ENCODE assay signal across 13 cellular contexts in genomic region chr11:31827458-31828206, GRCh38. TPM values are rescaled to one million over a fixed set of nuclear protein-coding genes. Genes with fewer than 3 reads are reported as not detected.
A peak's percentile ranks its signal among the peaks of the same experiment; 100 is the strongest.
DNase-seq lines count a peak whose midpoint lies in the region; ATAC-seq lines count a peak whose summit lies in the region.
"Had no signal": no experiment of that assay in that cellular context is flagged by ENCODE, and none has a peak within 500 bp of the region (broad histone marks: within the 10 kb centered on the region; RNA-seq: fewer than 3 reads in every experiment).

No MANE protein-coding gene starts in this region.

- peak overlapping the region; percentile 31 for H3K27ac Mint-ChIP-seq in activated naive CD4-positive, alpha-beta T cell treated with anti-CD3 and anti-CD28 coated beads for 36 hours
- H3K27ac Mint-ChIP-seq: mesothelial cell of epicardium had no signal

- H3K9ac ChIP-seq in skeletal muscle satellite cell (ENCODE audit: low read depth, low read length): no peak overlapping the region

- ATAC-seq in HG02763 (IDR thresholded peaks at IDR 0.05; ENCODE audit: unreplicated experiment): no peak
- no peak for ATAC-seq in HG02981 (IDR thresholded peaks at IDR 0.05; ENCODE audit: unreplicated experiment)
- ATAC-seq: PC-3 had no signal

- H3K4me2 ChIP-seq in skeletal muscle satellite cell (ENCODE audit: low read length): peak overlapping the region; percentile 5

- CTCF ChIA-PET in activated naive CD4-positive, alpha-beta T cell treated with anti-CD3 and anti-CD28 coated beads for 36 hours (lab: Charles Lee): no interaction called here

- H3K4me3 ChIP-seq in MG63 (peak overlapping the region; percentile 26), skeletal muscle satellite cell (ENCODE audit: low read length) (no peak overlapping the region)

- no peaks in the 10 kb centered on the region for H3K36me3 Mint-ChIP-seq in activated naive CD4-positive, alpha-beta T cell treated with anti-CD3 and anti-CD28 coated beads for 36 hours (ENCODE audit: low read depth)
- H3K36me3 Mint-ChIP-seq: mesothelial cell of epicardium had no signal

- intact Hi-C loops in activated naive CD4-positive, alpha-beta T cell treated with anti-CD3 and anti-CD28 coated beads for 36 hours (cut with micrococcal nuclease): loop anchor here (5.0 kb wide), 1 partner anchor 35 kb away; no protein-coding TSS in a partner anchor

- peaks cover 19% of the 10 kb centered on the region for H3K4me1 Mint-ChIP-seq in activated naive CD4-positive, alpha-beta T cell treated with anti-CD3 and anti-CD28 coated beads for 36 hours (ENCODE audit: low read depth)

- H3K27me3 ChIP-seq in MG63 (no peaks in the 10 kb centered on the region), skeletal muscle satellite cell (ENCODE audit: control insufficient read depth, insufficient read depth, low read length) (peaks cover 97% of the 10 kb centered on the region)

- no peaks in the 10 kb centered on the region for H3K36me3 ChIP-seq in MG63
- no peaks in the 10 kb centered on the region for H3K36me3 ChIP-seq in skeletal muscle satellite cell (ENCODE audit: insufficient read depth, low read length)

- no peaks in the 10 kb centered on the region for H3K9me3 Mint-ChIP-seq in activated naive CD4-positive, alpha-beta T cell treated with anti-CD3 and anti-CD28 coated beads for 36 hours
- H3K9me3 Mint-ChIP-seq: mesothelial cell of epicardium had no signal

- no peaks in the 10 kb centered on the region for H3K9me3 ChIP-seq in MG63
- H3K9me3 ChIP-seq in skeletal muscle satellite cell (replicated peaks; ENCODE audit: low read length): no peaks in the 10 kb centered on the region

- H3K4me1 ChIP-seq in skeletal muscle satellite cell (ENCODE audit: control insufficient read depth, insufficient read depth, low read length): peaks cover 3% of the 10 kb centered on the region

- DNase-seq in activated naive CD4-positive, alpha-beta T cell treated with anti-CD3 and anti-CD28 coated beads for 36 hours: peak; percentile 4
- no peak for DNase-seq in activated naive CD4-positive, alpha-beta T cell treated with Interleukin-2 at 50 U/mL for 16 hours
- DNase-seq in MG63 (no peak), fibroblast of peridontal ligament (ENCODE audit: extremely low read depth) (peak; percentile 34), inferior parietal cortex (ENCODE audit: extremely low spot score) (no peak)
- DNase-seq: cerebellar nuclear complex, COR-L47, NCI-H1930, PC-3 had no signal

- H3K27me3 Mint-ChIP-seq in activated naive CD4-positive, alpha-beta T cell treated with anti-CD3 and anti-CD28 coated beads for 36 hours (ENCODE audit: low read depth): peaks cover 65% of the 10 kb centered on the region

- peak overlapping the region; percentile 49 for H3K4me3 Mint-ChIP-seq in activated naive CD4-positive, alpha-beta T cell treated with anti-CD3 and anti-CD28 coated beads for 36 hours
- H3K4me3 Mint-ChIP-seq: mesothelial cell of epicardium had no signal

RNA-seq across cellular contexts. Expression of gene PAX6, which starts 16.5 kb away (rescaled TPM):
- total RNA-seq in activated naive CD4-positive, alpha-beta T cell treated with anti-CD3 and anti-CD28 coated beads for 36 hours: 1 to 10 TPM; 1.5 TPM
- 12.4 and 12.7 TPM in 2 replicates for total RNA-seq in MG63 (2014; rRNA removed; shearing (Covaris generic); ENCODE audit: low replicate concordance)
- under 0.01 TPM in 1 of 2 replicates, not detected in the other for total RNA-seq in skeletal muscle satellite cell (2012; rRNA removed)
- total RNA-seq: mesothelial cell of epicardium had no signal

Comparison
In these comparisons a context has a peak if more than half of its experiments do, and no peak if none do; other contexts are left out.
1. DNase-seq: peak in activated naive CD4-positive, alpha-beta T cell treated with anti-CD3 and anti-CD28 coated beads for 36 hours (single experiment) and fibroblast of peridontal ligament (single experiment); none in activated naive CD4-positive, alpha-beta T cell treated with Interleukin-2 at 50 U/mL for 16 hours (single experiment), MG63 (single experiment) and inferior parietal cortex (single experiment).